ENCODE assay signal across 1 cellular context in genomic region chr1:37866491-37866890, GRCh38.
TF ChIP-seq lines count a peak whose summit lies in the region.

No MANE protein-coding gene starts in this region.

TF ChIP-seq in HCT116, 20 proteins besides CTCF, POLR2A, EP300 and RAD21:
- TF ChIP-seq ZFX (IDR thresholded peaks at IDR 0.05) (no peak), YY1 (IDR thresholded peaks at IDR 0.05; ENCODE audit: extremely low read depth, insufficient replicate concordance, low read depth, low read length) (no peak), MAX (IDR thresholded peaks at IDR 0.05) (no peak), EZH2 (IDR thresholded peaks at IDR 0.05) (no peak), ZBTB33 (IDR thresholded peaks at IDR 0.05; ENCODE audit: extremely low read depth, insufficient replicate concordance, low read length) (no peak), ATF3 (IDR thresholded peaks at IDR 0.05) (no peak), CEBPB (IDR thresholded peaks at IDR 0.05; ENCODE audit: low read depth) (no peak), SIN3A (IDR thresholded peaks at IDR 0.05; ENCODE audit: low read depth) (no peak), POLR2AphosphoS5 (IDR thresholded peaks at IDR 0.05; ENCODE audit: low read depth, low read length) (no peak), SP1 (IDR thresholded peaks at IDR 0.05; ENCODE audit: low read depth) (no peak), ZNF274 (IDR thresholded peaks at IDR 0.05; ENCODE audit: low read depth, low read length) (no peak), EZH2phosphoT487 (IDR thresholded peaks at IDR 0.05; ENCODE audit: borderline replicate concordance) (no peak), CBX3 (IDR thresholded peaks at IDR 0.05; ENCODE audit: low read depth) (no peak)
